Comparison of ENCODE assay signal across 1 cellular context in genomic region chr22:19832476-19833108, GRCh38.
A peak's percentile ranks its signal among the peaks of the same experiment; 100 is the strongest.
TF ChIP-seq lines count a peak whose summit lies in the region.

No MANE protein-coding gene starts in this region.

TF ChIP-seq in K562, 482 proteins besides CTCF, POLR2A, EP300 and RAD21 (continued from another document):
- TF ChIP-seq ZNF23 (CRISPR knock-in tag; IDR thresholded peaks at IDR 0.05) (no peak), TCF7L2 (IDR thresholded peaks at IDR 0.05; ENCODE audit: low read depth, low read length) (no peak), MLX (CRISPR knock-in tag; conservative IDR thresholded peaks at IDR 0.05) (0 out of 4 replicates have a peak, but pooled peaks of 1 of the 2 experiments have one; percentile 14), TRIM25 (IDR thresholded peaks at IDR 0.05; ENCODE audit: borderline replicate concordance) (no peak), FOXK1 (CRISPR knock-in tag; IDR thresholded peaks at IDR 0.05; ENCODE audit: borderline replicate concordance) (peak; percentile 93; the same call in 1 of the 2 replicates), ZBTB26 (CRISPR knock-in tag; IDR thresholded peaks at IDR 0.05) (no peak)
